ENCODE assay signal across 8 cellular contexts in genomic region chr2:207624170-207625013, GRCh38.
DNase-seq lines count a peak whose midpoint lies in the region; ATAC-seq and TF ChIP-seq lines count a peak whose summit lies in the region.

No MANE protein-coding gene starts in this region.

- H3K9ac ChIP-seq in NT2/D1 (ENCODE audit: insufficient read length, low read depth) = peak overlapping the region; percentile 93

- TF ChIP-seq POLR2A in GM19193 (IDR thresholded peaks at IDR 0.05; ENCODE audit: extremely low read depth, insufficient read depth, insufficient read length) = peak; percentile 70

- no peaks in the 10 kb centered on the region for H3K27me3 ChIP-seq in NT2/D1 (ENCODE audit: insufficient read depth, insufficient read length)

- ATAC-seq in HG03354 (IDR thresholded peaks at IDR 0.05; ENCODE audit: poor library complexity, severe bottlenecking, unreplicated experiment) = peak; percentile 37

- peaks cover 36% of the 10 kb centered on the region for H3K36me3 ChIP-seq in NT2/D1 (ENCODE audit: insufficient read depth, insufficient read length, low read length)

- H3K4me1 ChIP-seq in NT2/D1 (ENCODE audit: insufficient read depth, insufficient read length) = no peaks in the 10 kb centered on the region

- H3K9me3 ChIP-seq in NT2/D1 (ENCODE audit: insufficient read depth, low read length) = no peaks in the 10 kb centered on the region

- H3K4me3 ChIP-seq in NT2/D1 (ENCODE audit: insufficient read length, low read depth) = peak overlapping the region; percentile 92

- DNase-seq in C1 segment of cervical spinal cord (lab: John Stamatoyannopoulos, UW) = peak in 11 of 14 donors; percentile 18 to 85 (median 74)
- DNase-seq in NT2/D1 (ENCODE audit: low read depth, low spot score) = peak; percentile 47
- DNase-seq in activated T-cell treated with anti-CD3 and anti-CD28 coated beads for 24 hours (ENCODE audit: low read depth) = peak; percentile 57
- DNase-seq in epidermal melanocyte (ENCODE audit: insufficient read length, low spot score) = peak; percentile 18
- DNase-seq in midbrain (lab: John Stamatoyannopoulos, UW) = peak; percentile 71
- DNase-seq in stimulated activated CD8-positive, alpha-beta memory T cell treated with anti-CD3 and anti-CD28 coated beads, Interleukin-2, amount 100 ng/mL, for 48 hours (ENCODE audit: low read depth in 2 of 2) = peak; percentile 44 to 49

Comparison
In these comparisons a context has a peak if more than half of its experiments do, and no peak if none do; other contexts are left out.
1. Peak in every context shown above with its lines: DNase-seq, ATAC-seq and H3K4me3 ChIP-seq.
2. DNase-seq: peak in every context shown above with its lines; median percentile 74 in C1 segment of cervical spinal cord; 71 in midbrain; 57 in activated T-cell treated with anti-CD3 and anti-CD28 coated beads for 24 hours; 47 in NT2/D1; 46 in stimulated activated CD8-positive, alpha-beta memory T cell treated with anti-CD3 and anti-CD28 coated beads, Interleukin-2, amount 100 ng/mL, for 48 hours; 18 in epidermal melanocyte.